21 cellular contexts compared by ENCODE assay signal in genomic region chr13:71634605-71635443, GRCh38.
"Had no signal": no experiment of that assay in that cellular context is flagged by ENCODE, and none has a peak within 500 bp of the region (broad histone marks: within the 10 kb centered on the region; RNA-seq: fewer than 3 reads in every experiment).

No MANE protein-coding gene starts in this region.

- H3K9me3 ChIP-seq: breast epithelium, esophagus muscularis mucosa, right atrium auricular region, thyroid gland had no signal

- H3K9me3 Mint-ChIP-seq: activated CD4-positive, alpha-beta T cell treated with anti-CD3 and anti-CD28 coated beads, Interleukin-2, amount 10 ng/mL, durations not matched to agents 7 days and 5 days; activated naive CD4-positive, alpha-beta T cell treated with anti-CD3 and anti-CD28 coated beads for 36 hours; activated naive CD8-positive, alpha-beta T cell treated with anti-CD3 and anti-CD28 coated beads, Interleukin-2, amount 50 U/mL, for 24 hours; activated T-cell treated with anti-CD3 and anti-CD28 coated beads, Interleukin-2, amount 50 U/mL, for 24 hours; activated T-helper 2 cell treated with anti-CD3 and anti-CD28 coated beads, Interferon-gamma antibody, Interleukin-2, Interleukin-4, amounts not matched to agents 10 μg/mL and 5 μg/mL and 100 μg/mL, durations not matched to agents 14 hours and 24 hours and 36 hours; dendritic cell treated with granulocyte-macrophage colony-stimulating factor and Interleukin-4, amounts not matched to agents 40 ng/mL and 50 ng/mL, for 4 days; T-cell had no signal

- DNase-seq: activated CD4-positive, alpha-beta T cell treated with anti-CD3 and anti-CD28 coated beads, Interleukin-2, amount 10 ng/mL, durations not matched to agents 7 days and 5 days; activated CD4-positive, CD25-positive, alpha-beta regulatory T cell; activated CD8-positive, alpha-beta T cell treated with anti-CD3 and anti-CD28 coated beads, Interleukin-2, amount 10 ng/mL, durations not matched to agents 7 days and 5 days; activated naive CD4-positive, alpha-beta T cell treated with anti-CD3 and anti-CD28 coated beads for 36 hours; activated naive CD8-positive, alpha-beta T cell treated with anti-CD3 and anti-CD28 coated beads, Interleukin-2, amount 50 U/mL, for 24 hours; activated T-cell treated with anti-CD3 and anti-CD28 coated beads, Interleukin-2, amount 50 U/mL, for 24 hours; aorta; effector CD8-positive, alpha-beta T cell; left cardiac atrium; natural killer cell; stimulated activated CD4-positive, alpha-beta T cell treated with anti-CD3 and anti-CD28 coated beads, Interleukin-2, amount 100 ng/mL, for 24 hours; stimulated activated naive CD4-positive, alpha-beta T cell treated with Interleukin-2 at 50 U/mL for 16 hours; T-cell; thyroid gland had no signal

- H3K27ac ChIP-seq: breast epithelium, esophagus muscularis mucosa, hepatocyte, right atrium auricular region, thyroid gland had no signal

- H3K4me1 Mint-ChIP-seq: activated CD4-positive, alpha-beta T cell treated with anti-CD3 and anti-CD28 coated beads, Interleukin-2, amount 10 ng/mL, durations not matched to agents 7 days and 5 days; activated naive CD8-positive, alpha-beta T cell treated with anti-CD3 and anti-CD28 coated beads, Interleukin-2, amount 50 U/mL, for 24 hours; natural killer cell; T-cell had no signal

- H3K27ac Mint-ChIP-seq: activated CD4-positive, alpha-beta T cell treated with anti-CD3 and anti-CD28 coated beads, Interleukin-2, amount 10 ng/mL, durations not matched to agents 7 days and 5 days; activated CD8-positive, alpha-beta T cell treated with anti-CD3 and anti-CD28 coated beads, Interleukin-2, amount 10 ng/mL, durations not matched to agents 7 days and 5 days; activated naive CD4-positive, alpha-beta T cell treated with anti-CD3 and anti-CD28 coated beads for 36 hours; activated naive CD8-positive, alpha-beta T cell treated with anti-CD3 and anti-CD28 coated beads, Interleukin-2, amount 50 U/mL, for 24 hours; activated T-cell treated with anti-CD3 and anti-CD28 coated beads, Interleukin-2, amount 50 U/mL, for 24 hours; activated T-helper 2 cell treated with anti-CD3 and anti-CD28 coated beads, Interferon-gamma antibody, Interleukin-2, Interleukin-4, amounts not matched to agents 10 μg/mL and 5 μg/mL and 100 μg/mL, durations not matched to agents 14 hours and 24 hours and 36 hours; dendritic cell treated with granulocyte-macrophage colony-stimulating factor and Interleukin-4, amounts not matched to agents 40 ng/mL and 50 ng/mL, for 4 days; natural killer cell; progenitor cell of endocrine pancreas; T-cell had no signal

- ATAC-seq: activated CD8-positive, alpha-beta T cell treated with anti-CD3 and anti-CD28 coated beads, Interleukin-2, amount 10 ng/mL, durations not matched to agents 7 days and 5 days; activated naive CD8-positive, alpha-beta T cell treated with anti-CD3 and anti-CD28 coated beads, Interleukin-2, amount 50 U/mL, for 24 hours; left cardiac atrium; natural killer cell; T-cell had no signal

- H3K36me3 Mint-ChIP-seq: natural killer cell, T-cell had no signal

- H3K27me3 ChIP-seq: breast epithelium, esophagus muscularis mucosa, hepatocyte, right atrium auricular region, thyroid gland had no signal

- H3K4me3 Mint-ChIP-seq: activated CD4-positive, alpha-beta T cell treated with anti-CD3 and anti-CD28 coated beads, Interleukin-2, amount 10 ng/mL, durations not matched to agents 7 days and 5 days; activated CD8-positive, alpha-beta T cell treated with anti-CD3 and anti-CD28 coated beads, Interleukin-2, amount 10 ng/mL, durations not matched to agents 7 days and 5 days; activated naive CD4-positive, alpha-beta T cell treated with anti-CD3 and anti-CD28 coated beads for 36 hours; activated naive CD8-positive, alpha-beta T cell treated with anti-CD3 and anti-CD28 coated beads, Interleukin-2, amount 50 U/mL, for 24 hours; activated T-cell treated with anti-CD3 and anti-CD28 coated beads, Interleukin-2, amount 50 U/mL, for 24 hours; dendritic cell treated with granulocyte-macrophage colony-stimulating factor and Interleukin-4, amounts not matched to agents 40 ng/mL and 50 ng/mL, for 4 days; natural killer cell; T-cell had no signal

- H3K27me3 Mint-ChIP-seq: activated CD4-positive, alpha-beta T cell treated with anti-CD3 and anti-CD28 coated beads, Interleukin-2, amount 10 ng/mL, durations not matched to agents 7 days and 5 days; activated naive CD8-positive, alpha-beta T cell treated with anti-CD3 and anti-CD28 coated beads, Interleukin-2, amount 50 U/mL, for 24 hours; activated T-cell treated with anti-CD3 and anti-CD28 coated beads, Interleukin-2, amount 50 U/mL, for 24 hours; dendritic cell treated with granulocyte-macrophage colony-stimulating factor and Interleukin-4, amounts not matched to agents 40 ng/mL and 50 ng/mL, for 4 days; progenitor cell of endocrine pancreas; T-cell had no signal

- H3K4me3 ChIP-seq: breast epithelium, esophagus muscularis mucosa, hepatocyte, right atrium auricular region, thyroid gland had no signal
